7 cellular contexts compared by ENCODE assay signal in genomic region chr17:64120972-64121786, GRCh38. TPM values are rescaled to one million over a fixed set of nuclear protein-coding genes. Genes with fewer than 3 reads are reported as not detected.
DNase-seq lines count a peak whose midpoint lies in the region; ATAC-seq and TF ChIP-seq lines count a peak whose summit lies in the region.
"Not testable (repeated sequence)": the region's sequence is repeated elsewhere in the genome, so short reads cannot be mapped to it uniquely, and the experiment has no call there.

No MANE protein-coding gene starts in this region.

- peaks cover 46 to 78% of the 10 kb centered on the region in 2 donors for H3K4me1 ChIP-seq in adrenal gland (replicated peaks in 1 of 2)

- not testable (repeated sequence) for TF ChIP-seq POLR2A in adrenal gland (IDR thresholded peaks at IDR 0.05)

- intact Hi-C loops in activated CD4-positive, alpha-beta T cell treated with anti-CD3 and anti-CD28 coated beads for 36 hours (cut with DNase I, micrococcal nuclease) = loop anchor here (1.0 to 2.0 kb wide), 3 partner anchors 9 to 39 kb away; partner anchors contain the start of gene ERN1 (in 1 of the 2)
- intact Hi-C loops in adrenal gland (cut with DNase I) = not testable (repeated sequence)

- POLR2A ChIA-PET in activated CD4-positive, alpha-beta T cell treated with anti-CD3 and anti-CD28 coated beads for 36 hours (lab: Charles Lee) = interaction anchor here (0.6 to 1.1 kb wide), 4 partner anchors 9 to 60 kb away, joined by 3 to 7 read pairs (median 3); partner anchors contain the start of gene ERN1

- not testable (repeated sequence) for H3K4me3 ChIP-seq in adrenal gland

- not testable (repeated sequence) for H3K9me3 Mint-ChIP-seq in activated CD4-positive, alpha-beta T cell treated with anti-CD3 and anti-CD28 coated beads for 36 hours (ENCODE audit: low read depth); naive B cell

- H3K9me3 ChIP-seq in adrenal gland (replicated peaks in 1 of 3) = not testable (repeated sequence)

- peaks cover 26% of the 10 kb centered on the region for H3K36me3 Mint-ChIP-seq in activated CD4-positive, alpha-beta T cell treated with anti-CD3 and anti-CD28 coated beads for 36 hours (ENCODE audit: low read depth)
- H3K36me3 Mint-ChIP-seq in naive B cell = not testable (repeated sequence)

- H3K27ac ChIP-seq in adrenal gland = peak overlapping the region; percentile 26 to 80 (median 53)

- peak; percentile 69 for DNase-seq in activated CD4-positive, alpha-beta T cell treated with anti-CD3 and anti-CD28 coated beads for 36 hours
- peak in 2 of 7 donors; percentile 31 to 47 for DNase-seq in adrenal gland
- not testable (repeated sequence) for DNase-seq in naive B cell

- peak; percentile 83 for ATAC-seq in GM18498 (IDR thresholded peaks at IDR 0.05; ENCODE audit: unreplicated experiment)
- ATAC-seq in GM19463 (IDR thresholded peaks at IDR 0.05; ENCODE audit: unreplicated experiment) = peak; percentile 81
- peak; percentile 74 for ATAC-seq in HG02870 (IDR thresholded peaks at IDR 0.05; ENCODE audit: unreplicated experiment)
- peak; percentile 72 for ATAC-seq in HG03565 (IDR thresholded peaks at IDR 0.05; ENCODE audit: unreplicated experiment)
- peak; percentile 77 for ATAC-seq in activated CD4-positive, alpha-beta T cell treated with anti-CD3 and anti-CD28 coated beads for 36 hours
- ATAC-seq in naive B cell (ENCODE audit: low read depth in 2 of 2) = peak; percentile 62 to 70

- peaks cover 84% of the 10 kb centered on the region for H3K4me1 Mint-ChIP-seq in activated CD4-positive, alpha-beta T cell treated with anti-CD3 and anti-CD28 coated beads for 36 hours
- H3K4me1 Mint-ChIP-seq in naive B cell = peaks cover 4 to 24% (median 13%) of the 10 kb centered on the region in 3 donors

- H3K27me3 ChIP-seq in adrenal gland = not testable (repeated sequence)

- not testable (repeated sequence) for H3K27me3 Mint-ChIP-seq in activated CD4-positive, alpha-beta T cell treated with anti-CD3 and anti-CD28 coated beads for 36 hours; naive B cell

- peak overlapping the region; percentile 51 for H3K4me3 Mint-ChIP-seq in activated CD4-positive, alpha-beta T cell treated with anti-CD3 and anti-CD28 coated beads for 36 hours
- H3K4me3 Mint-ChIP-seq in naive B cell = peak overlapping the region in 7 of 8 donors; percentile 10 to 73 (median 50)

- peak overlapping the region; percentile 98 for H3K27ac Mint-ChIP-seq in activated CD4-positive, alpha-beta T cell treated with anti-CD3 and anti-CD28 coated beads for 36 hours
- peak overlapping the region in 4 of 6 donors; percentile 8 to 89 (median 53) for H3K27ac Mint-ChIP-seq in naive B cell

- not testable (repeated sequence) for H3K36me3 ChIP-seq in adrenal gland (replicated peaks in 1 of 2)

- CTCF ChIA-PET in activated CD4-positive, alpha-beta T cell treated with anti-CD3 and anti-CD28 coated beads for 36 hours (lab: Charles Lee) = interaction anchor here (0.6 to 4.6 kb wide), 13 partner anchors 9 to 95 kb away, joined by 3 to 32 read pairs (median 4); partner anchors contain the start of gene ERN1

- WGBS in adrenal gland, 4 donors = 76 to 79% (median 77%) methylated on average over 12 to 13 of the region's 13 CpGs

- not testable (repeated sequence) for TF ChIP-seq CTCF in adrenal gland (IDR thresholded peaks at IDR 0.05)

RNA-seq across cellular contexts. Expression of gene ERN1, which starts 8.8 kb away (rescaled TPM):
- total RNA-seq in activated CD4-positive, alpha-beta T cell treated with anti-CD3 and anti-CD28 coated beads for 36 hours = 10 to 100 TPM; 23.7 to 26.8 TPM
- 100 to 1,000 TPM in 5 of 8 donors, 10 to 100 TPM in 3; 47.7 to 205 (median 122) TPM for total RNA-seq in adrenal gland
- 10 to 100 TPM; 31.9 to 52.4 (median 32.6) TPM for polyA plus RNA-seq in adrenal gland
- 1 to 10 TPM; 2.2 to 5.1 (median 4.2) TPM for polyA plus RNA-seq in naive B cell (ENCODE audit: low read depth in 6 of 6)
